Comparison of ENCODE assay signal across 9 cellular contexts in genomic region chr3:101848326-101848725, GRCh38. TPM values are rescaled to one million over a fixed set of nuclear protein-coding genes. Genes with fewer than 3 reads are reported as not detected.
DNase-seq lines count a peak whose midpoint lies in the region; ATAC-seq and TF ChIP-seq lines count a peak whose summit lies in the region.
"Had no signal": no experiment of that assay in that cellular context is flagged by ENCODE, and none has a peak within 500 bp of the region (broad histone marks: within the 10 kb centered on the region; RNA-seq: fewer than 3 reads in every experiment).

No MANE protein-coding gene starts in this region.

- peak overlapping the region; percentile 99 to 100 for H3K27ac ChIP-seq in left lung
- peak overlapping the region; percentile 71 to 100 (median 100) for H3K27ac ChIP-seq in stomach

- H3K4me3 Mint-ChIP-seq in activated T-helper 2 cell treated with anti-CD3 and anti-CD28 coated beads, Interferon-gamma antibody, Interleukin-2, Interleukin-4, amounts not matched to agents 10 μg/mL and 5 μg/mL and 100 μg/mL, durations not matched to agents 14 hours and 24 hours and 36 hours (ENCODE audit: low read depth) = peak overlapping the region; percentile 71

- intact Hi-C loops in activated T-helper 2 cell treated with anti-CD3 and anti-CD28 coated beads, Interferon-gamma antibody, Interleukin-2, Interleukin-4, amounts not matched to agents 10 μg/mL and 5 μg/mL and 100 μg/mL, durations not matched to agents 14 hours and 24 hours and 36 hours (cut with micrococcal nuclease) = loop anchor here (1.0 to 2.0 kb wide), 2 partner anchors 12 to 124 kb away; partner anchors contain the start of gene CEP97
- intact Hi-C loops in left lung (cut with DNase I) (no loop called here), stomach (cut with DNase I; ENCODE audit: low total_unique reads) (no loop called here)

- peaks cover 6 to 43% of the 10 kb centered on the region in 2 donors for H3K4me1 ChIP-seq in left lung
- peaks cover 16 to 43% (median 32%) of the 10 kb centered on the region in 4 donors for H3K4me1 ChIP-seq in stomach

- H3K27me3 ChIP-seq in left lung = no peaks in the 10 kb centered on the region
- H3K27me3 ChIP-seq in stomach = no peaks in the 10 kb centered on the region

- ATAC-seq in left lung (no peak), HG02981 (IDR thresholded peaks at IDR 0.05; ENCODE audit: unreplicated experiment) (no peak)

- H3K36me3 Mint-ChIP-seq in activated T-helper 2 cell treated with anti-CD3 and anti-CD28 coated beads, Interferon-gamma antibody, Interleukin-2, Interleukin-4, amounts not matched to agents 10 μg/mL and 5 μg/mL and 100 μg/mL, durations not matched to agents 14 hours and 24 hours and 36 hours (ENCODE audit: low read depth) = peaks cover 58% of the 10 kb centered on the region

- H3K27me3 Mint-ChIP-seq in activated T-helper 2 cell treated with anti-CD3 and anti-CD28 coated beads, Interferon-gamma antibody, Interleukin-2, Interleukin-4, amounts not matched to agents 10 μg/mL and 5 μg/mL and 100 μg/mL, durations not matched to agents 14 hours and 24 hours and 36 hours (ENCODE audit: low read depth) = no peaks in the 10 kb centered on the region

- WGBS in stomach, 5 donors = 15 to 35% (median 24%) methylated on average over 3 of the region's 3 CpGs

- H3K9me3 ChIP-seq in left lung (no peaks in the 10 kb centered on the region), stomach (no peaks in the 10 kb centered on the region)

- peak overlapping the region; percentile 76 to 94 for H3K4me3 ChIP-seq in left lung
- peak overlapping the region; percentile 62 to 97 (median 84) for H3K4me3 ChIP-seq in stomach

- H3K36me3 ChIP-seq in left lung = peaks cover 9 to 17% of the 10 kb centered on the region in 2 donors
- peaks cover 9 to 18% (median 16%) of the 10 kb centered on the region in 4 donors for H3K36me3 ChIP-seq in stomach

- no peaks in the 10 kb centered on the region for H3K9me3 Mint-ChIP-seq in activated T-helper 2 cell treated with anti-CD3 and anti-CD28 coated beads, Interferon-gamma antibody, Interleukin-2, Interleukin-4, amounts not matched to agents 10 μg/mL and 5 μg/mL and 100 μg/mL, durations not matched to agents 14 hours and 24 hours and 36 hours

- peak overlapping the region; percentile 33 for H3K27ac Mint-ChIP-seq in activated T-helper 2 cell treated with anti-CD3 and anti-CD28 coated beads, Interferon-gamma antibody, Interleukin-2, Interleukin-4, amounts not matched to agents 10 μg/mL and 5 μg/mL and 100 μg/mL, durations not matched to agents 14 hours and 24 hours and 36 hours

- TF ChIP-seq CTCF in left lung (IDR thresholded peaks at IDR 0.05) = no peak
- no peak for TF ChIP-seq CTCF in stomach (IDR thresholded peaks at IDR 0.05)

- DNase-seq in DMS53 (lab: John Stamatoyannopoulos, UW) (peak; percentile 7), DMS53 treated with DMSO at 0.1 percent for 48 hours (lab: John Stamatoyannopoulos, UW; ENCODE audit: unreplicated experiment) (no peak), left lung (no peak), stomach (no peak), SW 1271 (lab: John Stamatoyannopoulos, UW) (no peak), NCI-H2227 (lab: John Stamatoyannopoulos, UW; ENCODE audit: unreplicated experiment) (no peak)
- no peak for DNase-seq in activated T-helper 2 cell treated with anti-CD3 and anti-CD28 coated beads, Interferon-gamma antibody, Interleukin-2, Interleukin-4, amounts not matched to agents 10 μg/mL and 5 μg/mL and 100 μg/mL, durations not matched to agents 14 hours and 24 hours and 36 hours (ENCODE audit: low spot score)
- DNase-seq: 8988T had no signal

- TF ChIP-seq POLR2A in stomach (IDR thresholded peaks at IDR 0.05) = no peak

- no peak for TF ChIP-seq EP300 in stomach (IDR thresholded peaks at IDR 0.05)

- peaks cover 38% of the 10 kb centered on the region for H3K4me1 Mint-ChIP-seq in activated T-helper 2 cell treated with anti-CD3 and anti-CD28 coated beads, Interferon-gamma antibody, Interleukin-2, Interleukin-4, amounts not matched to agents 10 μg/mL and 5 μg/mL and 100 μg/mL, durations not matched to agents 14 hours and 24 hours and 36 hours (ENCODE audit: low read depth)

RNA-seq across cellular contexts. Expression of gene NFKBIZ, which starts 1.0 kb away (rescaled TPM):
- 122 and 140 TPM in 2 replicates for total RNA-seq in activated T-helper 2 cell treated with anti-CD3 and anti-CD28 coated beads, Interferon-gamma antibody, Interleukin-2, Interleukin-4, amounts not matched to agents 10 μg/mL and 5 μg/mL and 100 μg/mL, durations not matched to agents 14 hours and 24 hours and 36 hours
- total RNA-seq in left lung (10 to 100 TPM; 57.9 to 76.0 TPM), stomach (100 to 1,000 TPM in 2 of 5 donors, 10 to 100 TPM in 3; 37.1 to 199 (median 84.0) TPM)
- 10 to 100 TPM; 11.5 to 21.1 (median 14.4) TPM for polyA plus RNA-seq in stomach
